ENCODE assay signal across 21 cellular contexts in the genomic region with DNA sequence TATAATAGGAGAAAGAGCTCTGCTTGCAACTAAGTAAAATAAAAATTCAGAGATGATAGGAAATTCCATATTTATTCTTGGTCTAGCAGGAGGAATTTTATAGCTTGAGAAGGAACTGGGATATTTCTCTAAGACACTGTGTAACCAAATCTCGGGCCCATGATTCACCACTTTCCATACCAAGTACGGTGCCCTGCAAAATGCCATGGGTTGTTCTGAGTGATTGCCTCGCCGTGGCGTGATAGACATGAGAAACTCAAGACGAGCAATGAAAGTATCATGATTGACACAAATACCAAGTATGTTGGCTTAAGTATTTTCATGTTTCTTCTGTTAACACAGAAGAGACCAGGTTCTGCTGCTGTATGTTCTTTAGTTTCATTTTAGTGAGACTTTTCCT.
"Had no signal": no experiment of that assay in that cellular context is flagged by ENCODE, and none has a peak within 500 bp of the region (broad histone marks: within the 10 kb centered on the region; RNA-seq: fewer than 3 reads in every experiment).

No MANE protein-coding gene starts in this region.

- H3K4me3 ChIP-seq: dorsolateral prefrontal cortex, mucosa of descending colon, pancreas, prostate gland, skin epidermis, thyroid gland, upper lobe of left lung, uterus had no signal

- DNase-seq: cortex of kidney; dorsolateral prefrontal cortex; effector CD8-positive, alpha-beta T cell; islet precursor cell; mammary epithelial cell; mucosa of descending colon; naive thymus-derived CD8-positive, alpha-beta T cell; nucleus accumbens; pancreas; stimulated activated CD4-positive, alpha-beta T cell treated with anti-CD3 and anti-CD28 coated beads, Interleukin-2, amount 100 ng/mL, for 24 hours; stimulated activated CD4-positive, alpha-beta T cell treated with anti-CD3 and anti-CD28 coated beads, Interleukin-4, amount 100 ng/mL, for 4 hours; stimulated activated naive B cell treated with anti-CD40 and anti-IgM and Interleukin-4, amounts not matched to agents 10 μg/mL and 1 μg/mL and 100 μg/mL, for 72 hours; stimulated activated naive CD8-positive, alpha-beta T cell treated with anti-CD3 and anti-CD28 coated beads, Interleukin-15, amount 100 ng/mL, for 72 hours; thyroid gland; upper lobe of left lung; uterus had no signal

- H3K36me3 ChIP-seq: pancreas, prostate gland, thyroid gland, upper lobe of left lung, uterus had no signal

- H3K27me3 ChIP-seq: dorsolateral prefrontal cortex, pancreas, thyroid gland, upper lobe of left lung, uterus had no signal

- H3K27me3 Mint-ChIP-seq: naive thymus-derived CD8-positive, alpha-beta T cell; stimulated activated naive B cell treated with anti-CD40 and anti-IgM and Interleukin-4, amounts not matched to agents 10 μg/mL and 1 μg/mL and 100 μg/mL, for 72 hours; stimulated activated naive CD8-positive, alpha-beta T cell treated with anti-CD3 and anti-CD28 coated beads, Interleukin-15, amount 100 ng/mL, for 72 hours had no signal

- H3K9me3 Mint-ChIP-seq: naive thymus-derived CD8-positive, alpha-beta T cell; neural crest cell; stimulated activated naive B cell treated with anti-CD40 and anti-IgM and Interleukin-4, amounts not matched to agents 10 μg/mL and 1 μg/mL and 100 μg/mL, for 72 hours; stimulated activated naive CD8-positive, alpha-beta T cell treated with anti-CD3 and anti-CD28 coated beads, Interleukin-15, amount 100 ng/mL, for 72 hours had no signal

- H3K4me3 Mint-ChIP-seq: naive thymus-derived CD8-positive, alpha-beta T cell; neural crest cell; stimulated activated naive B cell treated with anti-CD40 and anti-IgM and Interleukin-4, amounts not matched to agents 10 μg/mL and 1 μg/mL and 100 μg/mL, for 72 hours; stimulated activated naive CD8-positive, alpha-beta T cell treated with anti-CD3 and anti-CD28 coated beads, Interleukin-15, amount 100 ng/mL, for 72 hours had no signal

- H3K9me3 ChIP-seq: mucosa of descending colon, pancreas, prostate gland, thyroid gland, upper lobe of left lung, uterus had no signal

- H3K27ac ChIP-seq: pancreas, prostate gland, skin epidermis, thyroid gland, upper lobe of left lung, uterus had no signal

- ATAC-seq: left lobe of liver; mucosa of descending colon; naive thymus-derived CD8-positive, alpha-beta T cell; pancreas; sciatic nerve; stimulated activated naive B cell treated with anti-CD40 and anti-IgM and Interleukin-4, amounts not matched to agents 10 μg/mL and 1 μg/mL and 100 μg/mL, for 72 hours; stimulated activated naive CD8-positive, alpha-beta T cell treated with anti-CD3 and anti-CD28 coated beads, Interleukin-15, amount 100 ng/mL, for 72 hours had no signal

- H3K4me1 Mint-ChIP-seq: naive thymus-derived CD8-positive, alpha-beta T cell; neural crest cell; stimulated activated naive CD8-positive, alpha-beta T cell treated with anti-CD3 and anti-CD28 coated beads, Interleukin-15, amount 100 ng/mL, for 72 hours had no signal

- H3K27ac Mint-ChIP-seq: naive thymus-derived CD8-positive, alpha-beta T cell; stimulated activated naive B cell treated with anti-CD40 and anti-IgM and Interleukin-4, amounts not matched to agents 10 μg/mL and 1 μg/mL and 100 μg/mL, for 72 hours; stimulated activated naive CD8-positive, alpha-beta T cell treated with anti-CD3 and anti-CD28 coated beads, Interleukin-15, amount 100 ng/mL, for 72 hours had no signal

- H3K36me3 Mint-ChIP-seq: naive thymus-derived CD8-positive, alpha-beta T cell; stimulated activated naive B cell treated with anti-CD40 and anti-IgM and Interleukin-4, amounts not matched to agents 10 μg/mL and 1 μg/mL and 100 μg/mL, for 72 hours had no signal

- H3K4me1 ChIP-seq: prostate gland, thyroid gland, upper lobe of left lung, uterus had no signal
